In the genomic region with DNA sequence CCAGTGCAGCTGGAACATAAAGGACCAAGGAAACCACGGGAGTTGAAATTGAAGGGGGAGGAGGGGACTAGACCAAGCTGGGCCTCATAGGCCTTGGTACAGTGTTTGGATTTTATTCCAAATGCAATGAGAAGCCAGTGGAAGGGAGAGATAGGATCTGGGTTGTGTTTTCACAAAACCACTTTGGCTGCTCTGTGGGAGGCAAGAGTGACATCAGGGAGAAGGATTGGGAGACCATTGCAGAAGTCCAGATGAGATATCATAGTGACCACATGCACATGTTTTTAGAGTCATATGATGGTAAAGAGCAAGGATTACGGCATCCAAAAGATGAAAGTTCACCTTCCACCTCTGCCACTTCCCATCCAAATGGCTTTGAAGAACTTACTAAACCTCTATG, we compare ENCODE assay signal across 19 cellular contexts.
"Had no signal": no experiment of that assay in that cellular context is flagged by ENCODE, and none has a peak within 500 bp of the region (broad histone marks: within the 10 kb centered on the region; RNA-seq: fewer than 3 reads in every experiment).

No MANE protein-coding gene starts in this region.

- H3K27ac Mint-ChIP-seq: naive thymus-derived CD8-positive, alpha-beta T cell; stimulated activated effector memory CD8-positive, alpha-beta T cell treated with anti-CD3 and anti-CD28 coated beads, Interleukin-12 subunit alpha, Interleukin-12 subunit beta, amount 100 ng/mL, for 72 hours had no signal

- H3K4me1 ChIP-seq: heart left ventricle, psoas muscle, right lobe of liver, tibial nerve had no signal

- H3K36me3 Mint-ChIP-seq: naive thymus-derived CD8-positive, alpha-beta T cell; stimulated activated effector memory CD8-positive, alpha-beta T cell treated with anti-CD3 and anti-CD28 coated beads, Interleukin-12 subunit alpha, Interleukin-12 subunit beta, amount 100 ng/mL, for 72 hours had no signal

- H3K36me3 ChIP-seq: heart left ventricle, neutrophil, right lobe of liver, tibial nerve had no signal

- H3K4me3 ChIP-seq: coronary artery, heart left ventricle, mucosa of descending colon, psoas muscle, right lobe of liver, tibial nerve had no signal

- H3K27me3 ChIP-seq: heart left ventricle, neutrophil, right lobe of liver, tibial nerve had no signal

- FAIRE-seq: islet of Langerhans had no signal

- H3K4me1 Mint-ChIP-seq: naive thymus-derived CD8-positive, alpha-beta T cell; stimulated activated effector memory CD8-positive, alpha-beta T cell treated with anti-CD3 and anti-CD28 coated beads, Interleukin-12 subunit alpha, Interleukin-12 subunit beta, amount 100 ng/mL, for 72 hours had no signal

- H3K4me3 Mint-ChIP-seq: naive thymus-derived CD8-positive, alpha-beta T cell; stimulated activated effector memory CD8-positive, alpha-beta T cell treated with anti-CD3 and anti-CD28 coated beads, Interleukin-12 subunit alpha, Interleukin-12 subunit beta, amount 100 ng/mL, for 72 hours had no signal

- H3K9me3 ChIP-seq: mucosa of descending colon, neutrophil, right lobe of liver had no signal

- ATAC-seq: heart left ventricle; left lobe of liver; mucosa of descending colon; naive thymus-derived CD8-positive, alpha-beta T cell; psoas muscle; right lobe of liver; stimulated activated effector memory CD8-positive, alpha-beta T cell treated with anti-CD3 and anti-CD28 coated beads, Interleukin-12 subunit alpha, Interleukin-12 subunit beta, amount 100 ng/mL, for 72 hours; stimulated activated naive CD8-positive, alpha-beta T cell treated with anti-CD3 and anti-CD28 coated beads, Interleukin-15, Interleukin-2, amounts not matched to agents 100 U/mL and 50 U/mL, for 24 hours had no signal

- DNase-seq: effector CD4-positive, alpha-beta T cell; foreskin melanocyte; heart left ventricle; hippocampal formation; mammary epithelial cell; naive thymus-derived CD8-positive, alpha-beta T cell; psoas muscle; retina; right lobe of liver; stimulated activated CD4-positive, alpha-beta T cell treated with anti-CD3 and anti-CD28 coated beads, Interleukin-4, amount 100 ng/mL, for 1 hour; stimulated activated CD8-positive, alpha-beta memory T cell treated with anti-CD3 and anti-CD28 coated beads, Interleukin-4, amount 100 ng/mL, for 48 hours; stimulated activated naive CD8-positive, alpha-beta T cell treated with anti-CD3 and anti-CD28 coated beads, Interleukin-15, Interleukin-2, amounts not matched to agents 100 U/mL and 50 U/mL, for 24 hours had no signal

- H3K27ac ChIP-seq: coronary artery, heart left ventricle, neutrophil, psoas muscle, right lobe of liver, tibial nerve had no signal
